8 cellular contexts compared by ENCODE assay signal in the genomic region with DNA sequence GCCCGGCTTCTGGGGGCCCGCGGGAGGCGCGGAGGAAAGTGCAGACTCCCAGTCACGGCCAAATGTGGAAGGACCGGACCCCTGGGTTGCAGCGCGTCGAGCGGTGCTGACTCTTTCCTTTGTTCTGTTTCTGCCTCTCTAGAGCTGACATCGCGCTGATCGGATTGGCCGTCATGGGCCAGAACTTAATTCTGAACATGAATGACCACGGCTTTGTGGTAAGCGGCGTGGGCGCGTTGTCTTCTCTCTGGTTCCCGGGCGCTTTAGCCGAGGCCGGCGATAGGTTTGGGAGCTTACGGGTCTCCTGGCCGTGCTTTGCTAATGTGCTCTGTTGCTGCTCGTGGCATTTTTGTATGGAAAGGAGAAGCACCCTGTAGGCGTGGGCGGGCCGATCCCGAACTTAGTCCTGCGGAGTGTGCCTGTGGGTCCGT. TPM values are rescaled to one million over a fixed set of nuclear protein-coding genes. Genes with fewer than 3 reads are reported as not detected.
DNase-seq lines count a peak whose midpoint lies in the region; ATAC-seq and TF ChIP-seq lines count a peak whose summit lies in the region.

No MANE protein-coding gene starts in this region.

- H3K36me3 ChIP-seq in BLaER1 (peaks cover 41% of the 10 kb centered on the region), GM23248 (ENCODE audit: low read depth) (peaks cover 5% of the 10 kb centered on the region; the same call in 1 of the 2 replicates)

- peak overlapping the region; percentile 77 for H2AFZ ChIP-seq in GM23248

- peak overlapping the region; percentile 33 for H3K27ac Mint-ChIP-seq in activated CD4-positive, alpha-beta memory T cell treated with anti-CD3 and anti-CD28 coated beads, Interleukin-2, amount 10 ng/mL, durations not matched to agents 7 days and 5 days
- H3K27ac Mint-ChIP-seq in neural crest cell (ENCODE audit: unreplicated experiment) = peak overlapping the region; percentile 98

- CTCF ChIA-PET in activated CD4-positive, alpha-beta memory T cell treated with anti-CD3 and anti-CD28 coated beads, Interleukin-2, amount 10 ng/mL, durations not matched to agents 7 days and 5 days (lab: Charles Lee) = interaction anchor here (1.2 to 3.3 kb wide), 4 partner anchors 11 to 190 kb away, joined by 3 to 21 read pairs (median 8); partner anchors contain the start of genes CENPS and KIF1B

- DNase-seq in GM23248 (peak; percentile 85), fibroblast of the aortic adventitia (ENCODE audit: low read depth) (peak; percentile 45), neural crest cell (ENCODE audit: low read depth, low spot score) (peak; percentile 23), epidermal melanocyte (ENCODE audit: insufficient read length, low spot score) (no peak)
- DNase-seq in activated CD4-positive, alpha-beta memory T cell treated with anti-CD3 and anti-CD28 coated beads, Interleukin-2, amount 10 ng/mL, durations not matched to agents 7 days and 5 days = no peak

- in situ Hi-C loops in GM23248 (cut with MboI) = no loop called here

- H3K4me3 Mint-ChIP-seq in activated CD4-positive, alpha-beta memory T cell treated with anti-CD3 and anti-CD28 coated beads, Interleukin-2, amount 10 ng/mL, durations not matched to agents 7 days and 5 days = peak overlapping the region; percentile 83
- peak overlapping the region; percentile 99 for H3K4me3 Mint-ChIP-seq in neural crest cell

- peaks cover 31% of the 10 kb centered on the region for H3K36me3 Mint-ChIP-seq in activated CD4-positive, alpha-beta memory T cell treated with anti-CD3 and anti-CD28 coated beads, Interleukin-2, amount 10 ng/mL, durations not matched to agents 7 days and 5 days (ENCODE audit: low read depth)
- peaks cover 31% of the 10 kb centered on the region for H3K36me3 Mint-ChIP-seq in neural crest cell (ENCODE audit: low read depth)

- H3K4me1 ChIP-seq in BLaER1 = peaks cover 26% of the 10 kb centered on the region
- peaks cover 38% of the 10 kb centered on the region for H3K4me1 ChIP-seq in GM23248 (ENCODE audit: insufficient read depth)

- H3K9me3 ChIP-seq in BLaER1 = peaks cover 10% of the 10 kb centered on the region
- H3K9me3 ChIP-seq in GM23248 (ENCODE audit: low read depth) = no peaks in the 10 kb centered on the region

- H3K79me2 ChIP-seq in GM23248 (ENCODE audit: insufficient read depth) = peaks cover 24% of the 10 kb centered on the region

- H3K27me3 Mint-ChIP-seq in activated CD4-positive, alpha-beta memory T cell treated with anti-CD3 and anti-CD28 coated beads, Interleukin-2, amount 10 ng/mL, durations not matched to agents 7 days and 5 days = no peaks in the 10 kb centered on the region
- H3K27me3 Mint-ChIP-seq in neural crest cell (ENCODE audit: low read depth) = peaks cover 9% of the 10 kb centered on the region

- H3K9me2 ChIP-seq in GM23248 (ENCODE audit: insufficient read depth) = no peaks in the 10 kb centered on the region

- peaks cover 27% of the 10 kb centered on the region for H3F3A ChIP-seq in GM23248 (ENCODE audit: insufficient read depth)

- H3K4me2 ChIP-seq in BLaER1 = peak overlapping the region; percentile 98
- peak overlapping the region; percentile 93 for H3K4me2 ChIP-seq in GM23248 (ENCODE audit: unreplicated experiment)

- H4K20me1 ChIP-seq in BLaER1 (peaks cover 32% of the 10 kb centered on the region), GM23248 (ENCODE audit: insufficient read depth) (no peaks in the 10 kb centered on the region)

- H3K9ac ChIP-seq in BLaER1 (peak overlapping the region; percentile 91), GM23248 (peak overlapping the region; percentile 80)

- WGBS in GM23248 (ENCODE audit: low coverage in 1 of 2, low lambda C conversion rate in 2 of 2, missing lambda C conversion rate in 2 of 2), 2 experiments = 1% methylated on average over 34 of the region's 34 CpGs

- no peak for TF ChIP-seq CTCF in fibroblast of the aortic adventitia (IDR thresholded peaks at IDR 0.05; ENCODE audit: insufficient read depth, low read length)
- no peak for TF ChIP-seq CTCF in neural crest cell (conservative IDR thresholded peaks at IDR 0.05)

- ATAC-seq in activated CD4-positive, CD25-positive, alpha-beta regulatory T cell treated with anti-CD3 and anti-CD28 coated beads, Interleukin-2, amount 50 U/mL, for 24 hours = no peak
- ATAC-seq in GM18873 (IDR thresholded peaks at IDR 0.05; ENCODE audit: low FRiP score, unreplicated experiment) = no peak

- peak overlapping the region; percentile 88 for H3K27ac ChIP-seq in BLaER1
- H3K27ac ChIP-seq in GM23248 = peak overlapping the region; percentile 57

- POLR2A ChIA-PET in activated CD4-positive, alpha-beta memory T cell treated with anti-CD3 and anti-CD28 coated beads, Interleukin-2, amount 10 ng/mL, durations not matched to agents 7 days and 5 days (lab: Charles Lee) = interaction anchor here (1.1 to 3.7 kb wide), 9 partner anchors 8 to 613 kb away, joined by 3 to 17 read pairs (median 7); partner anchors contain the start of genes CENPS and TARDBP

- H3K9me3 Mint-ChIP-seq in activated CD4-positive, alpha-beta memory T cell treated with anti-CD3 and anti-CD28 coated beads, Interleukin-2, amount 10 ng/mL, durations not matched to agents 7 days and 5 days = no peaks in the 10 kb centered on the region
- no peaks in the 10 kb centered on the region for H3K9me3 Mint-ChIP-seq in neural crest cell

- peaks cover 44% of the 10 kb centered on the region for H3K4me1 Mint-ChIP-seq in activated CD4-positive, alpha-beta memory T cell treated with anti-CD3 and anti-CD28 coated beads, Interleukin-2, amount 10 ng/mL, durations not matched to agents 7 days and 5 days
- H3K4me1 Mint-ChIP-seq in neural crest cell = peaks cover 39% of the 10 kb centered on the region

- H3K4me3 ChIP-seq in BLaER1 = peak overlapping the region; percentile 90
- peak overlapping the region; percentile 83 for H3K4me3 ChIP-seq in GM23248
- peak overlapping the region; percentile 88 for H3K4me3 ChIP-seq in fibroblast of the aortic adventitia (ENCODE audit: low read depth, low read length)

- H3K27me3 ChIP-seq in BLaER1 (no peaks in the 10 kb centered on the region), GM23248 (replicated peaks; ENCODE audit: insufficient read depth) (no peaks in the 10 kb centered on the region)

RNA-seq across cellular contexts. Expression of gene PGD, which starts 0.6 kb away (rescaled TPM):
- total RNA-seq in GM23248 (2014; rRNA removed; shearing (Covaris generic)) = 51.7 and 59.1 TPM in 2 replicates
- 61.4 and 64.4 TPM in 2 replicates for polyA plus RNA-seq in GM23248 (2016; fragmentation: Nextera tagmentation; extraction: Ambion mirVana)
- 10 to 100 TPM; 80.8 to 84.3 TPM for total RNA-seq in activated CD4-positive, alpha-beta memory T cell treated with anti-CD3 and anti-CD28 coated beads, Interleukin-2, amount 10 ng/mL, durations not matched to agents 7 days and 5 days
- 108 and 494 TPM in 2 replicates for total RNA-seq in fibroblast of the aortic adventitia (ENCODE audit: low replicate concordance)
- 484 and 496 TPM in 2 replicates for total RNA-seq in neural crest cell

RNA-seq across cellular contexts. Expression of gene CENPS, which starts 30.7 kb away (rescaled TPM):
- 12.6 and 25.4 TPM in 2 replicates for total RNA-seq in GM23248 (2014; rRNA removed; shearing (Covaris generic))
- 34.1 and 34.3 TPM in 2 replicates for polyA plus RNA-seq in GM23248 (2016; fragmentation: Nextera tagmentation; extraction: Ambion mirVana)
- total RNA-seq in activated CD4-positive, alpha-beta memory T cell treated with anti-CD3 and anti-CD28 coated beads, Interleukin-2, amount 10 ng/mL, durations not matched to agents 7 days and 5 days = 10 to 100 TPM; 13.5 to 15.2 TPM
- total RNA-seq in fibroblast of the aortic adventitia (ENCODE audit: low replicate concordance) = 11.0 and 25.8 TPM in 2 replicates
- 25.9 and 26.9 TPM in 2 replicates for total RNA-seq in neural crest cell

RNA-seq across cellular contexts. Expression of gene CORT, which starts 50.3 kb away (rescaled TPM):
- total RNA-seq in GM23248 (2014; rRNA removed; shearing (Covaris generic)) = 0.22 TPM in 1 of 2 replicates, not detected in the other
- 0.33 TPM in 1 of 2 replicates, not detected in the other for polyA plus RNA-seq in GM23248 (2016; fragmentation: Nextera tagmentation; extraction: Ambion mirVana)
- under 1 TPM in 1 of 2 experiments, not detected in 1; 0.50 TPM for total RNA-seq in activated CD4-positive, alpha-beta memory T cell treated with anti-CD3 and anti-CD28 coated beads, Interleukin-2, amount 10 ng/mL, durations not matched to agents 7 days and 5 days
- total RNA-seq in fibroblast of the aortic adventitia (ENCODE audit: low replicate concordance) (0.36 TPM in 1 of 2 replicates, not detected in the other), neural crest cell (1.2 and 1.3 TPM in 2 replicates)

Comparison
In these comparisons a context has a peak if more than half of its experiments do, and no peak if none do; other contexts are left out.
1. DNase-seq: peak in GM23248 (single experiment), fibroblast of the aortic adventitia (single experiment) and neural crest cell (single experiment); none in activated CD4-positive, alpha-beta memory T cell treated with anti-CD3 and anti-CD28 coated beads, Interleukin-2, amount 10 ng/mL, durations not matched to agents 7 days and 5 days (single experiment) and epidermal melanocyte (single experiment).
2. Peak in every context shown above with its lines, with median percentiles within 50 percentile points of each other: H3K4me3 ChIP-seq.